In the genomic region with DNA sequence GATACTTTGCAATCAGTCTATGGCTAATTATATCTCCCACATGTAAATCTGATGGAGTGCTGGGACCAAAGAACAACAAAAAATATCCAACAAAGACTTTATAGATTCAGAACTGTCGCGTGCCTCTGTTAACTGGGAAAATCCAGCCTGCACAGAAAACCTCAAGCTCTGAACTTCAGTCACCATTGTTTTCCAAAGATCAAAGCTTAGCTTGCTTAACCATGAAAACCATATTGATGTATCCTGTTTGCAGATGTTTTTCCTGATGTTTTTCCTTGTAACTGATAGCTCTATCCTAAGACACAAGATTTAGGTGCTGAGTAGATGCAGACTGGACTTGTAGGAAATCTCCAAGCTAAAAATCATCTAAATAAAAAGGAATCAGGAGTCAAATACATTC, we compare ENCODE assay signal across 20 cellular contexts.
"Had no signal": no experiment of that assay in that cellular context is flagged by ENCODE, and none has a peak within 500 bp of the region (broad histone marks: within the 10 kb centered on the region; RNA-seq: fewer than 3 reads in every experiment).

No MANE protein-coding gene starts in this region.

- DNase-seq: cerebellar nuclear complex; cortex of kidney; effector memory CD8-positive, alpha-beta T cell; erythroblast; esophagus squamous epithelium; kidney; mesenchymal stem cell; midbrain; naive thymus-derived CD4-positive, alpha-beta T cell; nephron progenitor cell; pancreas; stimulated activated CD4-positive, alpha-beta T cell treated with anti-CD3 and anti-CD28 coated beads, Interleukin-2, amount 100 ng/mL, for 24 hours; stimulated activated CD4-positive, alpha-beta T cell treated with anti-CD3 and anti-CD28 coated beads, Interleukin-4, amount 100 ng/mL, for 24 hours; transverse colon; upper lobe of right lung; uterus had no signal

- H3K4me3 Mint-ChIP-seq: effector memory CD8-positive, alpha-beta T cell; naive thymus-derived CD4-positive, alpha-beta T cell; nephron progenitor cell; stimulated activated effector memory CD8-positive, alpha-beta T cell treated with anti-CD3 and anti-CD28 coated beads, Interleukin-12 subunit alpha, Interleukin-12 subunit beta, amount 100 ng/mL, for 72 hours; stimulated activated naive CD8-positive, alpha-beta T cell treated with anti-CD3 and anti-CD28 coated beads, Interleukin-15, Interleukin-2, amounts not matched to agents 100 ng/mL and 50 ng/mL, for 24 hours had no signal

- ATAC-seq: effector memory CD8-positive, alpha-beta T cell; left lobe of liver; naive thymus-derived CD4-positive, alpha-beta T cell; pancreas; sciatic nerve; stimulated activated effector memory CD8-positive, alpha-beta T cell treated with anti-CD3 and anti-CD28 coated beads, Interleukin-12 subunit alpha, Interleukin-12 subunit beta, amount 100 ng/mL, for 72 hours; upper lobe of right lung had no signal

- H3K27ac Mint-ChIP-seq: effector memory CD8-positive, alpha-beta T cell; naive thymus-derived CD4-positive, alpha-beta T cell; nephron progenitor cell; stimulated activated effector memory CD8-positive, alpha-beta T cell treated with anti-CD3 and anti-CD28 coated beads, Interleukin-12 subunit alpha, Interleukin-12 subunit beta, amount 100 ng/mL, for 72 hours; stimulated activated naive CD8-positive, alpha-beta T cell treated with anti-CD3 and anti-CD28 coated beads, Interleukin-15, Interleukin-2, amounts not matched to agents 100 ng/mL and 50 ng/mL, for 24 hours had no signal

- H3K36me3 Mint-ChIP-seq: naive thymus-derived CD4-positive, alpha-beta T cell; stimulated activated effector memory CD8-positive, alpha-beta T cell treated with anti-CD3 and anti-CD28 coated beads, Interleukin-12 subunit alpha, Interleukin-12 subunit beta, amount 100 ng/mL, for 72 hours had no signal

- H3K4me1 Mint-ChIP-seq: naive thymus-derived CD4-positive, alpha-beta T cell; stimulated activated effector memory CD8-positive, alpha-beta T cell treated with anti-CD3 and anti-CD28 coated beads, Interleukin-12 subunit alpha, Interleukin-12 subunit beta, amount 100 ng/mL, for 72 hours had no signal

- H3K9me3 Mint-ChIP-seq: effector memory CD8-positive, alpha-beta T cell; stimulated activated effector memory CD8-positive, alpha-beta T cell treated with anti-CD3 and anti-CD28 coated beads, Interleukin-12 subunit alpha, Interleukin-12 subunit beta, amount 100 ng/mL, for 72 hours; stimulated activated naive CD8-positive, alpha-beta T cell treated with anti-CD3 and anti-CD28 coated beads, Interleukin-15, Interleukin-2, amounts not matched to agents 100 ng/mL and 50 ng/mL, for 24 hours had no signal
